ENCODE assay signal across 9 cellular contexts in the genomic region with DNA sequence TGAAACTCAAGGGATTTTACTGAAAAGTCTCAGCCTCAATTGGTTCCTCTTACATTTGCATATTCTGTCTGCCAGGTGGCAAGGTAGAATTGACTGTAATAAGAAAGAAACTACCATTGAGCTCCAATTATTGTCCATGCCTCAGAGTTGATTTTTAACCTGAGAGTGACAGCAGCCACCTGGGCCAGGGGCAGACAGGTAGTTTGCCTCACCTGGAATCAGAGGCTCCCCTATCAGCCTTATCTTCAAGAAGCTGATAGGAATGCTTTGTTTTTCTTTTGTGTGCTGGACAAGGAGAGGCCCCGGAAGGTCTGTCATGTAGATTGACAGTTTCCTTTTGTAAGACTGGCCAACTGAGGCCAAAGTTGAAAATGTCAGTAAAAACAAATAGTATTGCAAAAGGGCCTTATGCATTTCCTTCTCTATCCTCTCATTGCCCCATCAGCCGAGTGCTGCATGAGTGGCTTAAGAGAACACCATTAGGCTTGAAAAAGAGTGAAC. TPM values are rescaled to one million over a fixed set of nuclear protein-coding genes. Genes with fewer than 3 reads are reported as not detected.
DNase-seq lines count a peak whose midpoint lies in the region; ATAC-seq and TF ChIP-seq lines count a peak whose summit lies in the region.
"Had no signal": no experiment of that assay in that cellular context is flagged by ENCODE, and none has a peak within 500 bp of the region (broad histone marks: within the 10 kb centered on the region; RNA-seq: fewer than 3 reads in every experiment).

No MANE protein-coding gene starts in this region.

- no peak for DNase-seq in activated CD8-positive, alpha-beta T cell treated with anti-CD3 and anti-CD28 coated beads for 36 hours
- no peak for DNase-seq in naive thymus-derived CD4-positive, alpha-beta T cell
- DNase-seq in NCI-H510A treated with DMSO at 0.1 percent for 48 hours (lab: John Stamatoyannopoulos, UW) (no peak), H4 (ENCODE audit: low spot score) (no peak), RWPE1 (ENCODE audit: low spot score) (no peak), NCI-H82 (lab: John Stamatoyannopoulos, UW) (no peak)
- DNase-seq: heart right ventricle had no signal

- H3K27ac ChIP-seq in naive thymus-derived CD4-positive, alpha-beta T cell (ENCODE audit: low read depth, low read length): peak overlapping the region; percentile 94
- no peak overlapping the region for H3K27ac ChIP-seq in RWPE1

- H3K27ac Mint-ChIP-seq in activated CD8-positive, alpha-beta T cell treated with anti-CD3 and anti-CD28 coated beads for 36 hours: peak overlapping the region; percentile 84
- H3K27ac Mint-ChIP-seq in naive thymus-derived CD4-positive, alpha-beta T cell: peak overlapping the region; percentile 89 to 100 (median 100)

- intact Hi-C loops in activated CD8-positive, alpha-beta T cell treated with anti-CD3 and anti-CD28 coated beads for 36 hours (cut with micrococcal nuclease): no loop called here
- intact Hi-C loops in naive thymus-derived CD4-positive, alpha-beta T cell (cut with micrococcal nuclease): no loop called here

- peaks cover 94% of the 10 kb centered on the region for H3K4me1 Mint-ChIP-seq in activated CD8-positive, alpha-beta T cell treated with anti-CD3 and anti-CD28 coated beads for 36 hours (ENCODE audit: low read depth)
- peaks cover 67 to 96% (median 95%) of the 10 kb centered on the region in 7 donors for H3K4me1 Mint-ChIP-seq in naive thymus-derived CD4-positive, alpha-beta T cell

- no peaks in the 10 kb centered on the region for H3K27me3 Mint-ChIP-seq in activated CD8-positive, alpha-beta T cell treated with anti-CD3 and anti-CD28 coated beads for 36 hours
- no peaks in the 10 kb centered on the region for H3K27me3 Mint-ChIP-seq in naive thymus-derived CD4-positive, alpha-beta T cell

- peaks cover 7 to 9% (median 8%) of the 10 kb centered on the region in 3 experiments for H3K36me3 ChIP-seq in naive thymus-derived CD4-positive, alpha-beta T cell (ENCODE audit: control insufficient read depth in 2 of 3, insufficient read depth in 3 of 3, low read length in 3 of 3)

- no peak for TF ChIP-seq CTCF in activated CD8-positive, alpha-beta T cell treated with anti-CD3 and anti-CD28 coated beads for 36 hours (IDR thresholded peaks at IDR 0.05)
- no peak for TF ChIP-seq CTCF in RWPE1 (conservative IDR thresholded peaks at IDR 0.05; ENCODE audit: low read depth)

- peaks cover 79% of the 10 kb centered on the region for H3K36me3 Mint-ChIP-seq in activated CD8-positive, alpha-beta T cell treated with anti-CD3 and anti-CD28 coated beads for 36 hours (ENCODE audit: low read depth)
- H3K36me3 Mint-ChIP-seq in naive thymus-derived CD4-positive, alpha-beta T cell: peaks cover 0 to 71% (median 59%) of the 10 kb centered on the region in 5 donors

- peaks cover 93 to 94% of the 10 kb centered on the region in 2 donors for H3K4me1 ChIP-seq in naive thymus-derived CD4-positive, alpha-beta T cell (ENCODE audit: control insufficient read depth in 2 of 2, insufficient read depth in 2 of 2, low read length in 2 of 2)

- POLR2A ChIA-PET in activated CD8-positive, alpha-beta T cell treated with anti-CD3 and anti-CD28 coated beads for 36 hours (lab: Charles Lee): interaction anchor here (2.0 to 8.6 kb wide), 4 partner anchors 7 to 33 kb away, joined by 10 to 68 read pairs (median 21); a partner anchor contains a TSS
- POLR2A ChIA-PET in naive thymus-derived CD4-positive, alpha-beta T cell (lab: Charles Lee): interaction anchor here (0.6 to 21.8 kb wide), 12 partner anchors 6 to 178 kb away, joined by 3 to 354 read pairs (median 6); a partner anchor contains a TSS
- POLR2A ChIA-PET in RWPE1 (lab: Yijun Ruan, JAX; ENCODE audit: low non-redundant PET): interaction anchor here (1.0 kb wide), 1 partner anchor 35 kb away, joined by 3 read pairs; no protein-coding TSS in a partner anchor

- ATAC-seq in GM18867 (IDR thresholded peaks at IDR 0.05; ENCODE audit: unreplicated experiment) (peak; percentile 66), HG02870 (IDR thresholded peaks at IDR 0.05; ENCODE audit: unreplicated experiment) (peak; percentile 54)
- no peak for ATAC-seq in activated CD8-positive, alpha-beta T cell treated with anti-CD3 and anti-CD28 coated beads for 36 hours
- ATAC-seq in naive thymus-derived CD4-positive, alpha-beta T cell: no peak

- CTCF ChIA-PET in activated CD8-positive, alpha-beta T cell treated with anti-CD3 and anti-CD28 coated beads for 36 hours (lab: Charles Lee): interaction anchor here (1.1 to 3.6 kb wide), 4 partner anchors 10 to 159 kb away, joined by 3 to 28 read pairs (median 4); no protein-coding TSS in a partner anchor
- CTCF ChIA-PET in naive thymus-derived CD4-positive, alpha-beta T cell (lab: Charles Lee): interaction anchor here (0.7 to 1.4 kb wide), 2 partner anchors 126 to 132 kb away, joined by 3 to 8 read pairs; no protein-coding TSS in a partner anchor
- CTCF ChIA-PET in RWPE1 (lab: Yijun Ruan, JAX): no interaction called here

- H3K9me3 ChIP-seq in naive thymus-derived CD4-positive, alpha-beta T cell (ENCODE audit: control insufficient read depth in 2 of 3, low read length in 3 of 3): no peaks in the 10 kb centered on the region
- H3K9me3 ChIP-seq: heart right ventricle had no signal

- H3K4me3 ChIP-seq in naive thymus-derived CD4-positive, alpha-beta T cell (ENCODE audit: low read length): peak overlapping the region; percentile 17
- H3K4me3 ChIP-seq: heart right ventricle had no signal

- no peak overlapping the region for H3K4me3 Mint-ChIP-seq in activated CD8-positive, alpha-beta T cell treated with anti-CD3 and anti-CD28 coated beads for 36 hours
- peak overlapping the region; percentile 37 to 94 (median 70) for H3K4me3 Mint-ChIP-seq in naive thymus-derived CD4-positive, alpha-beta T cell

- peaks cover 2% of the 10 kb centered on the region for H3K9me3 Mint-ChIP-seq in activated CD8-positive, alpha-beta T cell treated with anti-CD3 and anti-CD28 coated beads for 36 hours
- H3K9me3 Mint-ChIP-seq in naive thymus-derived CD4-positive, alpha-beta T cell: peaks cover 0 to 6% (median 0%) of the 10 kb centered on the region in 11 donors

- H3K27me3 ChIP-seq in naive thymus-derived CD4-positive, alpha-beta T cell (ENCODE audit: control insufficient read depth in 2 of 2, insufficient read depth in 2 of 2, low read length in 2 of 2): no peaks in the 10 kb centered on the region
- H3K27me3 ChIP-seq: heart right ventricle had no signal

RNA-seq across cellular contexts. Expression of a gene that starts 34.1 kb away (rescaled TPM):
- 100 to 1,000 TPM; 363 to 373 TPM for total RNA-seq in activated CD8-positive, alpha-beta T cell treated with anti-CD3 and anti-CD28 coated beads for 36 hours
- total RNA-seq in naive thymus-derived CD4-positive, alpha-beta T cell: 1,000 to 10,000 TPM in 1 of 5 experiments, 100 to 1,000 TPM in 4; 369 to 1,223 (median 784) TPM
- polyA plus RNA-seq in naive thymus-derived CD4-positive, alpha-beta T cell: 100 to 1,000 TPM; 332 to 372 TPM
- 211 and 238 TPM in 2 replicates for total RNA-seq in H4 (2014; rRNA removed; shearing (Covaris generic))

Comparison
In these comparisons a context has a peak if more than half of its experiments do, and no peak if none do; other contexts are left out.
1. ATAC-seq: peak in GM18867 (single experiment) and HG02870 (single experiment); none in activated CD8-positive, alpha-beta T cell treated with anti-CD3 and anti-CD28 coated beads for 36 hours (single experiment) and naive thymus-derived CD4-positive, alpha-beta T cell (single experiment).